In the genomic region with DNA sequence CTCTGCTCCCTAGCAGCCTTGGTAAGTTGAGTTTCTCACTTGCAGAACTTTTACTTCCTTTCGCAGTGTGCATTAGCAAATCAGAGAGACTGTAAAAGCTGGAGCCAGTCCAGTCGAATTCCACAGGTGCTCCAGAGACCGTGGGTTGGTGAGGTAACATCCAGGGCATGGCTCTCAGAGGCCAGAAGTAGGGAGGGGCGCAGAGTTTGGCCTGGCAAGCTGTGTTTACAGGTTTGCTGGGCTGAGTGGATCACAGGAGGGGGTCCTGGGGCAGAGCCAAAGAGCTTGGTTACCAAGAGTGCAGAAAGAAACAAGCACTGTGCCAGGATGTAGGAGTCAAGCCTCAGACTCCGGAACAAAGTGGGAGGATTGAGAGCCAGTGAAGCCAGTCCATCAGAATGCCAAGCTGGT, we compare ENCODE assay signal across 11 cellular contexts. TPM values are rescaled to one million over a fixed set of nuclear protein-coding genes. Genes with fewer than 3 reads are reported as not detected.
DNase-seq lines count a peak whose midpoint lies in the region; ATAC-seq and TF ChIP-seq lines count a peak whose summit lies in the region.
"Had no signal": no experiment of that assay in that cellular context is flagged by ENCODE, and none has a peak within 500 bp of the region (broad histone marks: within the 10 kb centered on the region; RNA-seq: fewer than 3 reads in every experiment).

No MANE protein-coding gene starts in this region.

- CTCF ChIA-PET in OCI-LY7 (lab: Charles Lee; ENCODE audit: unreplicated experiment), result interaction anchor here (0.6 kb wide), 1 partner anchor 194 kb away, joined by 3 read pairs; no protein-coding TSS in a partner anchor

- no peak for ATAC-seq in GM21825 (IDR thresholded peaks at IDR 0.05; ENCODE audit: unreplicated experiment)
- ATAC-seq in HG03378 (IDR thresholded peaks at IDR 0.05; ENCODE audit: unreplicated experiment), result no peak

- H4K20me1 ChIP-seq in OCI-LY7 (ENCODE audit: insufficient read depth, low read length), result no peaks in the 10 kb centered on the region

- H3K79me2 ChIP-seq in OCI-LY7 (ENCODE audit: insufficient read depth, low read depth, low read length), result no peaks in the 10 kb centered on the region

- H3K36me3 ChIP-seq in OCI-LY7 (ENCODE audit: insufficient read depth, low read length), result no peaks in the 10 kb centered on the region
- no peaks in the 10 kb centered on the region for H3K36me3 ChIP-seq in HAP-1 (replicated peaks)
- H3K36me3 ChIP-seq: heart right ventricle had no signal

- intact Hi-C loops in OCI-LY7 (cut with micrococcal nuclease; ENCODE audit: unreplicated experiment), result no loop called here

- H3K4me2 ChIP-seq in OCI-LY7 (ENCODE audit: low read length), result no peak overlapping the region

- TF ChIP-seq CTCF in astrocyte of the spinal cord (IDR thresholded peaks at IDR 0.05; ENCODE audit: low read depth, low read length) (no peak), OCI-LY7 (conservative IDR thresholded peaks at IDR 0.05; ENCODE audit: low read length) (no peak)

- peak; percentile 90 for TF ChIP-seq EP300 in Ishikawa (IDR thresholded peaks at IDR 0.05; ENCODE audit: borderline replicate concordance)

- POLR2A ChIA-PET in OCI-LY7 (lab: Charles Lee), result no interaction called here

- peak; percentile 30; the same call in 1 of the 2 replicates for TF ChIP-seq RAD21 in Ishikawa (IDR thresholded peaks at IDR 0.05; ENCODE audit: low read depth)

- H3K27ac ChIP-seq in OCI-LY7 (ENCODE audit: low read depth, low read length, poor library complexity, severe bottlenecking), result no peak overlapping the region
- H3K27ac ChIP-seq: heart right ventricle had no signal

- peak; percentile 99 for DNase-seq in ACHN
- peak; percentile 87 for DNase-seq in astrocyte of the spinal cord (ENCODE audit: low read depth, low spot score)
- peak; percentile 68 for DNase-seq in mucosa of gallbladder (ENCODE audit: low spot score)
- no peak for DNase-seq in OCI-LY7 (ENCODE audit: low spot score)
- DNase-seq in HAP-1 (ENCODE audit: low spot score in 2 of 2), result no peak
- DNase-seq: CD4-positive, alpha-beta T cell; heart right ventricle; NCI-H1436 had no signal

- H3K9me3 ChIP-seq in OCI-LY7 (ENCODE audit: low read length) (no peaks in the 10 kb centered on the region), HAP-1 (no peaks in the 10 kb centered on the region)
- H3K9me3 ChIP-seq: heart right ventricle had no signal

- in situ Hi-C loops in ACHN (cut with HindIII; ENCODE audit: low pct_ligation_motif_present, low pct_unique_long_range_greater_than_20kb, low sequenced_read_pairs), result no loop called here
- in situ Hi-C loops in astrocyte of the spinal cord (cut with HindIII; ENCODE audit: low sequenced_read_pairs), result no loop called here
- in situ Hi-C loops in HAP-1 (cut with MboI; ENCODE audit: low sequenced_read_pairs), result no loop called here

- no peak overlapping the region for H2AFZ ChIP-seq in OCI-LY7 (ENCODE audit: low read length)

- no peaks in the 10 kb centered on the region for H3K9me2 ChIP-seq in OCI-LY7 (ENCODE audit: insufficient read depth, low read length)

- BruUV-seq in OCI-LY7 (replicated peaks; lab: Mats Ljungman, UMichigan), result no TSS peak

- H3K4me1 ChIP-seq in OCI-LY7 (ENCODE audit: insufficient read depth, low read length, poor library complexity, severe bottlenecking), result no peaks in the 10 kb centered on the region
- H3K4me1 ChIP-seq in HAP-1, result peaks cover 9% of the 10 kb centered on the region; the same call in 1 of the 2 replicates

- H3K4me3 ChIP-seq in astrocyte of the spinal cord (ENCODE audit: low read depth, low read length) (no peak overlapping the region), OCI-LY7 (ENCODE audit: low read depth, low read length, poor library complexity, severe bottlenecking) (no peak overlapping the region), HAP-1 (no peak overlapping the region)
- H3K4me3 ChIP-seq: heart right ventricle had no signal

- peaks cover 15% of the 10 kb centered on the region for H3K27me3 ChIP-seq in HAP-1 (ENCODE audit: low read depth)

TF ChIP-seq in Ishikawa, 13 proteins besides CTCF, POLR2A, EP300 and RAD21:
- TF ChIP-seq TEAD4 (IDR thresholded peaks at IDR 0.05) (peak; percentile 94), ZBTB7A (IDR thresholded peaks at IDR 0.05; ENCODE audit: low read depth) (0 out of 2 replicates have a peak, but pooled peaks have one; percentile 34), NFIC (IDR thresholded peaks at IDR 0.05) (peak; percentile 99), EGR1 (IDR thresholded peaks at IDR 0.05) (peak; percentile 70), CREB1 (IDR thresholded peaks at IDR 0.05; ENCODE audit: low read depth) (no peak; the same call in 1 of the 2 replicates), YY1 (IDR thresholded peaks at IDR 0.05; ENCODE audit: low read depth) (peak; percentile 45; the same call in 1 of the 2 replicates), TAF1 (IDR thresholded peaks at IDR 0.05; ENCODE audit: low read depth) (no peak), CEBPB (IDR thresholded peaks at IDR 0.05) (peak; percentile 78), FOXM1 (IDR thresholded peaks at IDR 0.05; ENCODE audit: borderline replicate concordance, low read depth) (no peak), TCF12 (IDR thresholded peaks at IDR 0.05; ENCODE audit: low read depth) (peak; percentile 96)
- TF ChIP-seq, protein P1, sequence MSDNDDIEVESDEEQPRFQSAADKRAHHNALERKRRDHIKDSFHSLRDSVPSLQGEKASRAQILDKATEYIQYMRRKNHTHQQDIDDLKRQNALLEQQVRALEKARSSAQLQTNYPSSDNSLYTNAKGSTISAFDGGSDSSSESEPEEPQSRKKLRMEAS (IDR thresholded peaks at IDR 0.05), result peak; percentile 76
- TF ChIP-seq, protein P2, sequence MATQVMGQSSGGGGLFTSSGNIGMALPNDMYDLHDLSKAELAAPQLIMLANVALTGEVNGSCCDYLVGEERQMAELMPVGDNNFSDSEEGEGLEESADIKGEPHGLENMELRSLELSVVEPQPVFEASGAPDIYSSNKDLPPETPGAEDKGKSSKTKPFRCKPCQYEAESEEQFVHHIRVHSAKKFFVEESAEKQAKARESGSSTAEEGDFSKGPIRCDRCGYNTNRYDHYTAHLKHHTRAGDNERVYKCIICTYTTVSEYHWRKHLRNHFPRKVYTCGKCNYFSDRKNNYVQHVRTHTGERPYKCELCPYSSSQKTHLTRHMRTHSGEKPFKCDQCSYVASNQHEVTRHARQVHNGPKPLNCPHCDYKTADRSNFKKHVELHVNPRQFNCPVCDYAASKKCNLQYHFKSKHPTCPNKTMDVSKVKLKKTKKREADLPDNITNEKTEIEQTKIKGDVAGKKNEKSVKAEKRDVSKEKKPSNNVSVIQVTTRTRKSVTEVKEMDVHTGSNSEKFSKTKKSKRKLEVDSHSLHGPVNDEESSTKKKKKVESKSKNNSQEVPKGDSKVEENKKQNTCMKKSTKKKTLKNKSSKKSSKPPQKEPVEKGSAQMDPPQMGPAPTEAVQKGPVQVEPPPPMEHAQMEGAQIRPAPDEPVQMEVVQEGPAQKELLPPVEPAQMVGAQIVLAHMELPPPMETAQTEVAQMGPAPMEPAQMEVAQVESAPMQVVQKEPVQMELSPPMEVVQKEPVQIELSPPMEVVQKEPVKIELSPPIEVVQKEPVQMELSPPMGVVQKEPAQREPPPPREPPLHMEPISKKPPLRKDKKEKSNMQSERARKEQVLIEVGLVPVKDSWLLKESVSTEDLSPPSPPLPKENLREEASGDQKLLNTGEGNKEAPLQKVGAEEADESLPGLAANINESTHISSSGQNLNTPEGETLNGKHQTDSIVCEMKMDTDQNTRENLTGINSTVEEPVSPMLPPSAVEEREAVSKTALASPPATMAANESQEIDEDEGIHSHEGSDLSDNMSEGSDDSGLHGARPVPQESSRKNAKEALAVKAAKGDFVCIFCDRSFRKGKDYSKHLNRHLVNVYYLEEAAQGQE (IDR thresholded peaks at IDR 0.05; ENCODE audit: low read depth), result no peak
- TF ChIP-seq, protein P3, sequence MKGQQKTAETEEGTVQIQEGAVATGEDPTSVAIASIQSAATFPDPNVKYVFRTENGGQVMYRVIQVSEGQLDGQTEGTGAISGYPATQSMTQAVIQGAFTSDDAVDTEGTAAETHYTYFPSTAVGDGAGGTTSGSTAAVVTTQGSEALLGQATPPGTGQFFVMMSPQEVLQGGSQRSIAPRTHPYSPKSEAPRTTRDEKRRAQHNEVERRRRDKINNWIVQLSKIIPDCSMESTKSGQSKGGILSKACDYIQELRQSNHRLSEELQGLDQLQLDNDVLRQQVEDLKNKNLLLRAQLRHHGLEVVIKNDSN (IDR thresholded peaks at IDR 0.05), result peak; percentile 47; the same call in 1 of the 2 replicates

RNA-seq across cellular contexts. Expression of a gene that starts 10.2 kb away (rescaled TPM):
- total RNA-seq in mucosa of gallbladder (99.6 TPM), OCI-LY7 (2022) (not detected in 2 replicates)
- not detected in 2 replicates for total RNA-seq in OCI-LY7 (2014; rRNA removed; shearing (Covaris generic))
- total RNA-seq: CD4-positive, alpha-beta T cell had no signal

Comparison
In these comparisons a context has a peak if more than half of its experiments do, and no peak if none do; other contexts are left out.
1. DNase-seq: peak in ACHN (single experiment), astrocyte of the spinal cord (single experiment) and mucosa of gallbladder (single experiment); none in OCI-LY7 (single experiment) and HAP-1 (0 of 2).
2. RNA of a gene that starts 10.2 kb away (total RNA-seq): 99.6 TPM in mucosa of gallbladder (single experiment); not detected in OCI-LY7; every median in the first group is over 100 times any median in the second.